31 cellular contexts compared by ENCODE assay signal in genomic region chr2:67684991-67685390, GRCh38.
"Had no signal": no experiment of that assay in that cellular context is flagged by ENCODE, and none has a peak within 500 bp of the region (broad histone marks: within the 10 kb centered on the region; RNA-seq: fewer than 3 reads in every experiment).

No MANE protein-coding gene starts in this region.

- H3K4me3 ChIP-seq: PC-9 had no signal

- H3K27ac ChIP-seq: brain microvascular endothelial cell, PC-9, WERI-Rb-1 had no signal

- H2AFZ ChIP-seq: PC-9 had no signal

- H3K4me2 ChIP-seq: PC-9 had no signal

- DNase-seq: activated CD4-positive, alpha-beta memory T cell treated with anti-CD3 and anti-CD28 coated beads, Interleukin-2, amount 10 ng/mL, durations not matched to agents 7 days and 5 days; activated CD4-positive, alpha-beta T cell treated with anti-CD3 and anti-CD28 coated beads for 1 hour; activated CD4-positive, alpha-beta T cell treated with anti-CD3 and anti-CD28 coated beads for 48 hours; activated CD4-positive, CD25-positive, alpha-beta regulatory T cell; activated CD8-positive, alpha-beta memory T cell treated with anti-CD3 and anti-CD28 coated beads for 24 hours; activated CD8-positive, alpha-beta memory T cell treated with anti-CD3 and anti-CD28 coated beads, Interleukin-2, amount 10 ng/mL, durations not matched to agents 7 days and 5 days; activated CD8-positive, alpha-beta memory T cell treated with anti-CD3 and anti-CD28 coated beads, Interleukin-2, amount 50 U/mL, for 48 hours; activated effector memory CD4-positive, alpha-beta T cell treated with anti-CD3 and anti-CD28 coated beads, Interleukin-2, amount 50 U/mL, for 16 hours; activated naive CD4-positive, alpha-beta T cell; activated naive CD4-positive, alpha-beta T cell treated with anti-CD3 and anti-CD28 coated beads, Interleukin-2, amount 50 U/mL, for 16 hours; activated naive CD8-positive, alpha-beta T cell treated with anti-CD3 and anti-CD28 coated beads for 36 hours; activated T-cell treated with anti-CD3 and anti-CD28 coated beads, Interleukin-2, amount 50 U/mL, for 72 hours; amniotic stem cell; aorta; brain microvascular endothelial cell; central memory CD4-positive, alpha-beta T cell; Kasumi-1; KG1; NCI-H1048; NCI-H1105 treated with DMSO at 0.1 percent for 48 hours; NCI-H1436; NCI-H1694; NCI-H1930; NCI-H2081 treated with DMSO at 0.1 percent for 48 hours; NCI-H226; NCI-H524 treated with DMSO at 0.1 percent for 48 hours; Right ventricle myocardium superior; SW 1271; T1000; WERI-Rb-1 had no signal

- H3K36me3 ChIP-seq: brain microvascular endothelial cell, WERI-Rb-1 had no signal

- H3K27me3 ChIP-seq: brain microvascular endothelial cell had no signal
